In the genomic region with DNA sequence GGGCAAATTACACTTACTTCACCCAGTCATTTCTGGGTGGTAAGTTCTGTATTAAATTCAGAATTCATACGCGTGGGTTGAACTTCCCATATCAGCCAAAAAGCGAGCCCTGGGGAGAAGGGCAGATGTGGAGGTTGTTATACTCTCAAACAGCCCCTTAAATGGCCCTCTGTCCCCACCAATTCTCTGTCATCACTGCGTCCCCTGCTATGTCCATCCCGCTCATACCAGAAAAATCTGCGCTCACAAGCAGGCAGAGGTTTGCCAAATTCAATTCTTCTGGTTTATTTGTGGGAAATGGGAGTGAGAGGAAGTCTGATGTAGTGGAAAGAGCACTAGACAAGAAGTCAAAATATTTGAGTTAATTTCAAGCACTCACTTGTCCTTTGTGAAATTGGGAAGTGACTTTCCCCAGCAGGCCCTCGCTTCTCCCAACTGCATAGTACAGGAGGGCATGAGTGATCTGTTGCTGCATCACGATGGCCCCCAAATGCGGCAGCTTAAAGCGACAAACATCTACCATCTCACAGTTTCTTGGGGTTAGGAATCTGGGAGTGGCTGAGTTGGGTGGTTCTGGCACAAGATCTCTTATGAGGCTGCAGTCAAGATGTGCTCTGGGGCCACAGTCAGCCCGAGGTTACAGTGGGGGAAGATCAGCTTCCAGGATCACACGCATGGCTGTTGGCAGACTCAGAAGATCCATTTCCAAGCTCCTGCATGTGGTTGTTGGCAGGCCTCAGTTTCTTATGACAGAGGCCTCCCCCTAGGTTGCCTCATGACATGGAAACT, we compare ENCODE assay signal across 16 cellular contexts.
DNase-seq lines count a peak whose midpoint lies in the region; ATAC-seq, FAIRE-seq and TF ChIP-seq lines count a peak whose summit lies in the region.
"Had no signal": no experiment of that assay in that cellular context is flagged by ENCODE, and none has a peak within 500 bp of the region (broad histone marks: within the 10 kb centered on the region; RNA-seq: fewer than 3 reads in every experiment).

No MANE protein-coding gene starts in this region.

- H3K27ac ChIP-seq in GM23248 (0 out of 2 replicates have a peak overlapping the region, but pooled peaks have one; percentile 30), H1 (ENCODE audit: low read depth, low read length) (no peak overlapping the region), gastrocnemius medialis (no peak overlapping the region), stomach (no peak overlapping the region), neural progenitor cell (no peak overlapping the region)
- H3K27ac ChIP-seq: brain microvascular endothelial cell had no signal

- H2AFZ ChIP-seq in GM23248 (no peak overlapping the region), H1 (ENCODE audit: low read length) (no peak overlapping the region), neural progenitor cell (replicated peaks) (no peak overlapping the region)

- H3K56ac ChIP-seq in H1 (replicated peaks; ENCODE audit: insufficient read length, low read depth, low read length), result no peak overlapping the region

- no peak overlapping the region for H2BK120ac ChIP-seq in H1 (replicated peaks; ENCODE audit: low read depth, low read length)

- no peak overlapping the region for H3K4me3 Mint-ChIP-seq in neural progenitor cell
- H3K4me3 Mint-ChIP-seq: activated naive CD8-positive, alpha-beta T cell had no signal

- H4K91ac ChIP-seq in H1 (replicated peaks; ENCODE audit: insufficient read length, low read length), result no peak overlapping the region

- H2BK15ac ChIP-seq in H1 (ENCODE audit: low read length), result no peak overlapping the region

- DNase-seq in GM23248, result peak; percentile 67
- no peak for DNase-seq in H1 (ENCODE audit: low read depth in 1 of 2, low spot score in 2 of 2)
- no peak for DNase-seq in left ventricle myocardium superior
- peak in 1 of 2 donors; percentile 35 for DNase-seq in gastrocnemius medialis
- DNase-seq in stomach, result no peak
- no peak for DNase-seq in NCI-H2029 (lab: John Stamatoyannopoulos, UW)
- no peak for DNase-seq in neural progenitor cell (ENCODE audit: low spot score)
- DNase-seq: activated CD4-positive, alpha-beta T cell treated with anti-CD3 and anti-CD28 coated beads, Interleukin-2, amount 50 U/mL, for 1 hour; brain microvascular endothelial cell; OCI-M1; stimulated activated CD4-positive, alpha-beta T cell treated with anti-CD3 and anti-CD28 coated beads, Interleukin-15, amount 100 ng/mL, for 24 hours; stimulated activated naive CD4-positive, alpha-beta T cell had no signal

- H2BK5ac ChIP-seq in H1 (ENCODE audit: low read depth, low read length), result no peak overlapping the region

- TF ChIP-seq EP300 in H1 (IDR thresholded peaks at IDR 0.05; ENCODE audit: borderline replicate concordance in 1 of 2, low read depth in 2 of 2, low read length in 2 of 2), result no peak
- no peak for TF ChIP-seq EP300 in stomach (IDR thresholded peaks at IDR 0.05)

- no peak for TF ChIP-seq CTCF in H1 (IDR thresholded peaks at IDR 0.05; ENCODE audit: control extremely low read depth in 1 of 3, insufficient read depth in 1 of 3, low read depth in 1 of 3, low read length in 3 of 3)
- no peak for TF ChIP-seq CTCF in gastrocnemius medialis (IDR thresholded peaks at IDR 0.05 in 4 of 5, conservative IDR thresholded peaks at IDR 0.05 in 1 of 5)
- TF ChIP-seq CTCF in stomach (IDR thresholded peaks at IDR 0.05), result no peak
- TF ChIP-seq CTCF in neural progenitor cell (IDR thresholded peaks at IDR 0.05), result no peak

- peaks cover 7% of the 10 kb centered on the region for H3K9me3 Mint-ChIP-seq in neural progenitor cell

- H3K4me1 ChIP-seq in GM23248 (ENCODE audit: insufficient read depth) (peaks cover 17% of the 10 kb centered on the region), H1 (replicated peaks in 1 of 4; ENCODE audit: control insufficient read depth in 3 of 4, insufficient read depth in 4 of 4, low read length in 3 of 4) (peaks cover 20 to 27% (median 21%) of the 10 kb centered on the region in 4 experiments; a peak in 6 of 7 replicates), gastrocnemius medialis (peaks cover 8 to 9% of the 10 kb centered on the region in 2 donors), stomach (peaks cover 5 to 19% (median 12%) of the 10 kb centered on the region in 4 donors), neural progenitor cell (peaks cover 48% of the 10 kb centered on the region)

- in situ Hi-C loops in GM23248 (cut with MboI), result no loop called here
- in situ Hi-C loops in gastrocnemius medialis (cut with MboI; ENCODE audit: low sequenced_read_pairs in 4 of 4), result no loop called here

- H3K4me3 ChIP-seq in GM23248, result no peak overlapping the region
- H3K4me3 ChIP-seq in H1 (ENCODE audit: extremely low read depth in 1 of 4, insufficient read depth in 2 of 4, low read depth in 3 of 4, low read length in 4 of 4), result no peak overlapping the region
- no peak overlapping the region for H3K4me3 ChIP-seq in gastrocnemius medialis
- H3K4me3 ChIP-seq in stomach, result no peak overlapping the region
- no peak overlapping the region for H3K4me3 ChIP-seq in neural progenitor cell

- CTCF ChIA-PET in H1 (lab: Charles Lee; ENCODE audit: partially characterized antibody), result interaction anchor here (0.7 to 3.8 kb wide), 4 partner anchors 11 to 32 kb away, joined by 3 to 20 read pairs (median 4); no protein-coding TSS in a partner anchor

- peaks cover 4% of the 10 kb centered on the region for H3K36me3 Mint-ChIP-seq in neural progenitor cell
- H3K36me3 Mint-ChIP-seq: activated naive CD8-positive, alpha-beta T cell had no signal

- H4K8ac ChIP-seq in H1 (ENCODE audit: extremely low read depth, insufficient read depth, low read length), result no peak overlapping the region

- H3K36me3 ChIP-seq in GM23248 (ENCODE audit: low read depth) (no peaks in the 10 kb centered on the region), H1 (ENCODE audit: control insufficient read depth in 2 of 4, insufficient read depth in 4 of 4, low read length in 3 of 4) (no peaks in the 10 kb centered on the region), gastrocnemius medialis (no peaks in the 10 kb centered on the region), stomach (no peaks in the 10 kb centered on the region), neural progenitor cell (no peaks in the 10 kb centered on the region)
- H3K36me3 ChIP-seq: brain microvascular endothelial cell had no signal

- H3K27me3 ChIP-seq in GM23248 (replicated peaks; ENCODE audit: insufficient read depth), result no peaks in the 10 kb centered on the region
- H3K27me3 ChIP-seq in H1 (replicated peaks in 1 of 4; ENCODE audit: control insufficient read depth in 3 of 4, extremely low read depth in 1 of 4, insufficient read depth in 3 of 4, low read length in 3 of 4), result no peaks in the 10 kb centered on the region; a peak in 1 of 7 replicates
- H3K27me3 ChIP-seq in gastrocnemius medialis, result no peaks in the 10 kb centered on the region
- H3K27me3 ChIP-seq in stomach, result peaks cover 0 to 9% (median 0%) of the 10 kb centered on the region in 3 donors
- no peaks in the 10 kb centered on the region for H3K27me3 ChIP-seq in neural progenitor cell

- peak overlapping the region; percentile 13; the same call in 1 of the 2 replicates for H3K18ac ChIP-seq in H1 (ENCODE audit: extremely low read depth, low read length)

- H3K4ac ChIP-seq in H1 (replicated peaks; ENCODE audit: insufficient read length, low read depth, low read length), result no peak overlapping the region

- peaks cover 48% of the 10 kb centered on the region for H3K27me3 Mint-ChIP-seq in neural progenitor cell (ENCODE audit: insufficient read depth, low read depth)
- H3K27me3 Mint-ChIP-seq: activated naive CD8-positive, alpha-beta T cell had no signal

- no peak overlapping the region for H4K5ac ChIP-seq in H1 (ENCODE audit: insufficient read length, low read depth, low read length)

- TF ChIP-seq POLR2A in H1 (IDR thresholded peaks at IDR 0.05; ENCODE audit: control extremely low read depth in 1 of 2, low read depth in 2 of 2, low read length in 2 of 2) (no peak), gastrocnemius medialis (IDR thresholded peaks at IDR 0.05) (no peak), stomach (IDR thresholded peaks at IDR 0.05) (no peak)

- no peak overlapping the region for H2BK12ac ChIP-seq in H1 (ENCODE audit: low read depth, low read length)

- H3F3A ChIP-seq in GM23248 (ENCODE audit: insufficient read depth) (peaks cover 11% of the 10 kb centered on the region), neural progenitor cell (ENCODE audit: low read depth) (peaks cover 47% of the 10 kb centered on the region)

- H3K9ac ChIP-seq in GM23248 (peak overlapping the region; percentile 18; the same call in 1 of the 2 replicates), H1 (replicated peaks in 1 of 4; ENCODE audit: extremely low read depth in 1 of 4, low read depth in 3 of 4, low read length in 3 of 4) (no peak overlapping the region), neural progenitor cell (no peak overlapping the region)

- peaks cover 17% of the 10 kb centered on the region for H3K4me1 Mint-ChIP-seq in neural progenitor cell

- POLR2A ChIA-PET in H1 (lab: Charles Lee; ENCODE audit: partially characterized antibody), result interaction anchor here (1.6 to 1.9 kb wide), 2 partner anchors 11 to 32 kb away, joined by 3 to 7 read pairs; no protein-coding TSS in a partner anchor

- no peaks in the 10 kb centered on the region for H3K79me1 ChIP-seq in H1 (ENCODE audit: low read depth, low read length)

- 43% methylated on average over 12 of the region's 12 CpGs for WGBS in GM23248 (ENCODE audit: low coverage in 1 of 2, low lambda C conversion rate in 2 of 2, missing lambda C conversion rate in 2 of 2), 2 experiments
- 94% methylated on average over 12 of the region's 12 CpGs; no CpG with 5 or more reads in 1 of the 2 experiments for WGBS in H1 (ENCODE audit: extremely low coverage in 1 of 2, insufficient coverage in 1 of 2, insufficient read length in 1 of 2, insufficient replicate concordance in 2 of 2, low coverage in 1 of 2, low lambda C conversion rate in 2 of 2, missing lambda C conversion rate in 1 of 2), 2 experiments
- WGBS in stomach, 5 donors, result 87 to 92% (median 89%) methylated on average over 12 of the region's 12 CpGs

- no peak overlapping the region for H3K14ac ChIP-seq in H1 (ENCODE audit: insufficient read length)

- intact Hi-C loops in left ventricle myocardium superior (cut with micrococcal nuclease), result no loop called here
- intact Hi-C loops in gastrocnemius medialis (cut with DNase I; ENCODE audit: low total_unique reads), result no loop called here
- intact Hi-C loops in stomach (cut with DNase I; ENCODE audit: low total_unique reads), result no loop called here

- peaks cover 2% of the 10 kb centered on the region; the same call in 1 of the 2 replicates for H3K23me2 ChIP-seq in H1 (ENCODE audit: low read depth, low read length)

- H4K20me1 ChIP-seq in GM23248 (ENCODE audit: insufficient read depth) (no peaks in the 10 kb centered on the region), H1 (replicated peaks in 1 of 2; ENCODE audit: control insufficient read depth in 1 of 2, insufficient read depth in 2 of 2, low read length in 2 of 2) (no peaks in the 10 kb centered on the region), neural progenitor cell (ENCODE audit: low read depth) (no peaks in the 10 kb centered on the region)

- no peaks in the 10 kb centered on the region for H3K9me2 ChIP-seq in GM23248 (ENCODE audit: insufficient read depth)

- ATAC-seq in left ventricle myocardium superior, result peak; percentile 46
- peak; percentile 18 to 48 for ATAC-seq in gastrocnemius medialis
- ATAC-seq in GM18517 (IDR thresholded peaks at IDR 0.05; ENCODE audit: unreplicated experiment), result no peak

- TF ChIP-seq RAD21 in H1 (IDR thresholded peaks at IDR 0.05 in 1 of 2, conservative IDR thresholded peaks at IDR 0.05 in 1 of 2; ENCODE audit: low read depth in 2 of 2, low read length in 2 of 2), result no peak

- peak overlapping the region; percentile 27; the same call in 1 of the 2 replicates for H2BK20ac ChIP-seq in H1 (ENCODE audit: low read length)

- H3K9me3 ChIP-seq in GM23248 (ENCODE audit: low read depth) (no peaks in the 10 kb centered on the region), H1 (ENCODE audit: insufficient read depth in 2 of 2, low read depth in 1 of 2, low read length in 1 of 2) (no peaks in the 10 kb centered on the region), gastrocnemius medialis (no peaks in the 10 kb centered on the region), stomach (no peaks in the 10 kb centered on the region), neural progenitor cell (ENCODE audit: low read depth) (no peaks in the 10 kb centered on the region)

- no peak overlapping the region for H2AK5ac ChIP-seq in H1 (ENCODE audit: low read depth, low read length)

- H3K4me2 ChIP-seq in GM23248 (ENCODE audit: unreplicated experiment) (peak overlapping the region; percentile 58), H1 (ENCODE audit: insufficient read depth in 1 of 2, low read depth in 2 of 2, low read length in 2 of 2) (no peak overlapping the region), neural progenitor cell (no peak overlapping the region)

- H3K27ac Mint-ChIP-seq in neural progenitor cell, result no peak overlapping the region
- H3K27ac Mint-ChIP-seq: activated naive CD8-positive, alpha-beta T cell had no signal

- FAIRE-seq in H1 (lab: Jason Lieb, UNC), result no peak
- FAIRE-seq: GM18507, TTC549 had no signal

- H3K79me2 ChIP-seq in GM23248 (ENCODE audit: insufficient read depth) (no peaks in the 10 kb centered on the region), H1 (ENCODE audit: control insufficient read depth in 1 of 2, insufficient read depth in 2 of 2, low read length in 2 of 2) (no peaks in the 10 kb centered on the region), neural progenitor cell (ENCODE audit: low read depth) (no peaks in the 10 kb centered on the region)

- no peak overlapping the region for H3K23ac ChIP-seq in H1 (ENCODE audit: insufficient read length)
